ENCODE assay signal across 1 cellular context in genomic region chrX:153927936-153928760, GRCh38.
TF ChIP-seq lines count a peak whose summit lies in the region.

No MANE protein-coding gene starts in this region.

TF ChIP-seq in K562, 482 proteins besides CTCF, POLR2A, EP300 and RAD21 (continued from another document and continues in another):
- no peak for TF ChIP-seq DLX4 (CRISPR knock-in tag; IDR thresholded peaks at IDR 0.05)
- no peak for TF ChIP-seq FOXA1 (IDR thresholded peaks at IDR 0.05; ENCODE audit: borderline replicate concordance)
- TF ChIP-seq IFI16 (CRISPR knock-in tag; IDR thresholded peaks at IDR 0.05), result no peak
- TF ChIP-seq HSF4 (CRISPR knock-in tag; IDR thresholded peaks at IDR 0.05; ENCODE audit: borderline replicate concordance), result no peak
- no peak for TF ChIP-seq RCOR1 (IDR thresholded peaks at IDR 0.05; ENCODE audit: borderline replicate concordance in 1 of 2, low read depth in 2 of 2, low read length in 2 of 2)
- peak; percentile 70 for TF ChIP-seq SMAD4 (CRISPR knock-in tag; conservative IDR thresholded peaks at IDR 0.05)
- TF ChIP-seq RBM39 (optimal IDR thresholded peaks at IDR 0.05; ENCODE audit: low read depth, low read length), result no peak
- no peak for TF ChIP-seq ZNF140 (CRISPR knock-in tag; IDR thresholded peaks at IDR 0.05)
- no peak for TF ChIP-seq PBX2 (CRISPR knock-in tag; IDR thresholded peaks at IDR 0.05; ENCODE audit: low read depth)
- no peak for TF ChIP-seq PBX2 (tag; conservative IDR thresholded peaks at IDR 0.05; ENCODE audit: low read depth)
- no peak for TF ChIP-seq ZNF174 (CRISPR knock-in tag; IDR thresholded peaks at IDR 0.05)
- no peak for TF ChIP-seq ZNF584 (CRISPR knock-in tag; IDR thresholded peaks at IDR 0.05; ENCODE audit: low read depth)
- no peak for TF ChIP-seq NFE2 (IDR thresholded peaks at IDR 0.05; ENCODE audit: low read depth)
- peak; percentile 29 for TF ChIP-seq E2F8 (IDR thresholded peaks at IDR 0.05; ENCODE audit: low read depth, partially characterized antibody)
- TF ChIP-seq SETDB1 (IDR thresholded peaks at IDR 0.05; ENCODE audit: low read length), result no peak
- TF ChIP-seq ZNF324 (CRISPR knock-in tag; IDR thresholded peaks at IDR 0.05), result no peak
- peak; percentile 96 for TF ChIP-seq BHLHE40 (IDR thresholded peaks at IDR 0.05; ENCODE audit: low read length)
- TF ChIP-seq GATAD2B (IDR thresholded peaks at IDR 0.05; ENCODE audit: borderline replicate concordance), result peak; percentile 76
- no peak for TF ChIP-seq HES1 (IDR thresholded peaks at IDR 0.05; ENCODE audit: low read depth)
- no peak for TF ChIP-seq BRF1 (IDR thresholded peaks at IDR 0.05; ENCODE audit: borderline replicate concordance, extremely low read depth, insufficient read length)
- TF ChIP-seq ZNF124 (CRISPR knock-in tag; IDR thresholded peaks at IDR 0.05), result no peak
- TF ChIP-seq ZFP1 (CRISPR knock-in tag; IDR thresholded peaks at IDR 0.05), result no peak
- no peak for TF ChIP-seq PURB (CRISPR knock-in tag; IDR thresholded peaks at IDR 0.05; ENCODE audit: low read depth)
- no peak for TF ChIP-seq CCAR2 (IDR thresholded peaks at IDR 0.05; ENCODE audit: low read depth, low read length)
- TF ChIP-seq SREBF1 (IDR thresholded peaks at IDR 0.05; ENCODE audit: borderline replicate concordance, low read depth, low read length), result no peak
- TF ChIP-seq GMEB1 (CRISPR knock-in tag; IDR thresholded peaks at IDR 0.05), result peak; percentile 82
- TF ChIP-seq ATF6 (CRISPR knock-in tag; IDR thresholded peaks at IDR 0.05), result 0 out of 2 replicates have a peak, but pooled peaks have one; percentile 25
- TF ChIP-seq PCBP2 (IDR thresholded peaks at IDR 0.05; ENCODE audit: low read depth, low read length, poor library complexity, severe bottlenecking), result no peak
- TF ChIP-seq ZNF511 (CRISPR knock-in tag; IDR thresholded peaks at IDR 0.05), result no peak
- peak; percentile 92 for TF ChIP-seq TFE3 (CRISPR knock-in tag; IDR thresholded peaks at IDR 0.05)
- no peak for TF ChIP-seq ZNF398 (CRISPR knock-in tag; IDR thresholded peaks at IDR 0.05)
- no peak for TF ChIP-seq CHD4 (IDR thresholded peaks at IDR 0.05; ENCODE audit: insufficient read depth, insufficient replicate concordance, low read depth, low read length, poor library complexity, severe bottlenecking)
- TF ChIP-seq CREB3 (tag; conservative IDR thresholded peaks at IDR 0.05; ENCODE audit: low read depth), result no peak
- TF ChIP-seq ZNF253 (CRISPR knock-in tag; conservative IDR thresholded peaks at IDR 0.05), result no peak
- TF ChIP-seq JUNB (CRISPR knock-in tag; conservative IDR thresholded peaks at IDR 0.05), result no peak
- no peak for TF ChIP-seq SFPQ (IDR thresholded peaks at IDR 0.05; ENCODE audit: low read depth, low read length)
- no peak for TF ChIP-seq KLF13 (tag; IDR thresholded peaks at IDR 0.05; ENCODE audit: borderline replicate concordance, low read depth)
